Comparison of ENCODE assay signal across 26 cellular contexts in the genomic region with DNA sequence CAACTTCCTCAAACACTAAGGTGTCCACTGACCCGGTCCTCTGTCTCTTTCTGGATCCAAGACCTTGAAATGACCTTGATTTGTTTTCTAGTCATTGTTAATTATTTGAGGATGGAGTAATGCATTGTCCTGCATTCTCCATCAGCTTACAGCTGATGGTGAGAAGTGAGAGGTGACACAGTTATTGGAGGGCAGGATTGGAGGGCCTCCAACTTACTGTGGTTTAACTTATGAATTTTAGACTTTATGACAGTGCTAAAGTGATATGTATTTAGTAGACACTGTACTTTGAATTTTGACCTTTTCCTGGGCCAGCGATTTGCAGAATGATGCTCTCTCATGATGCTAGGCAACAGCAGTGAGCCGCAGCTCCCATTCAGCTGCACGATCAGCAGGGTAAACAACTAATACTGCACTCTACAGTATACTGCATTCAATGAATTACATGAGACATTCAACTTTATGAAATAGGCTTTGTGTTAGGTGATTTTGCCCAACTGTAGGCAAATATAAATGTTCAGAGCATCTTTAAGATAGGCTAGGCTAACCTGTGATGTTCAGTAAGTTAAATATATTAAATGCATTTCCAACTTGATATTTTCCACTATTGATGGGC.
DNase-seq lines count a peak whose midpoint lies in the region; ATAC-seq, FAIRE-seq and TF ChIP-seq lines count a peak whose summit lies in the region.
"Had no signal": no experiment of that assay in that cellular context is flagged by ENCODE, and none has a peak within 500 bp of the region (broad histone marks: within the 10 kb centered on the region; RNA-seq: fewer than 3 reads in every experiment).

No MANE protein-coding gene starts in this region.

- H3K9ac ChIP-seq in mammary epithelial cell (ENCODE audit: insufficient read depth, low read length), result no peak overlapping the region
- H3K9ac ChIP-seq: BLaER1 treated with 17β-estradiol and CSF1 and Interleukin-3, amounts not matched to agents 10 nM and 100 nM had no signal

- H3K27me3 ChIP-seq in mammary epithelial cell (ENCODE audit: insufficient read depth, low read length) (no peaks in the 10 kb centered on the region), small intestine (ENCODE audit: control insufficient read depth in 2 of 2, insufficient read depth in 2 of 2, low read length in 2 of 2) (peaks cover 0 to 1% of the 10 kb centered on the region in 2 donors)
- H3K27me3 ChIP-seq: BLaER1 treated with 17β-estradiol and CSF1 and Interleukin-3, amounts not matched to agents 10 nM and 100 nM had no signal

- H3K27me3 Mint-ChIP-seq in MCF 10A (ENCODE audit: insufficient read depth, unreplicated experiment) (no peaks in the 10 kb centered on the region), glutamatergic neuron (ENCODE audit: unreplicated experiment) (no peaks in the 10 kb centered on the region)
- H3K27me3 Mint-ChIP-seq in activated naive CD8-positive, alpha-beta T cell treated with anti-CD3 and anti-CD28 coated beads for 36 hours, result peaks cover 12% of the 10 kb centered on the region

- intact Hi-C loops in MCF 10A (cut with micrococcal nuclease), result no loop called here
- intact Hi-C loops in mammary epithelial cell (cut with micrococcal nuclease), result no loop called here

- no peaks in the 10 kb centered on the region for H4K20me1 ChIP-seq in mammary epithelial cell (ENCODE audit: insufficient read depth, low read length)
- H4K20me1 ChIP-seq: BLaER1 treated with 17β-estradiol and CSF1 and Interleukin-3, amounts not matched to agents 10 nM and 100 nM had no signal

- DNase-seq in MCF 10A (ENCODE audit: unreplicated experiment), result no peak
- no peak for DNase-seq in mammary epithelial cell
- peak; percentile 29 for DNase-seq in inferior parietal cortex (ENCODE audit: extremely low spot score)
- DNase-seq in small intestine, result peak; percentile 5
- no peak for DNase-seq in activated naive CD8-positive, alpha-beta T cell treated with anti-CD3 and anti-CD28 coated beads for 36 hours
- DNase-seq in NCI-H2029 treated with DMSO at 0.1 percent for 48 hours (lab: John Stamatoyannopoulos, UW), result no peak
- no peak for DNase-seq in glutamatergic neuron
- DNase-seq: ACHN; CD4-positive, alpha-beta memory T cell; DMS153; Kasumi-1; MM.1S; NCI-H1048; NCI-H1436; NCI-H187 treated with DMSO at 0.1 percent for 48 hours; NCI-H2227 treated with DMSO at 0.1 percent for 48 hours; NCI-H510A; PC-9; RPMI8226; SHP77 treated with DMSO at 0.1 percent for 48 hours had no signal

- H3K36me3 ChIP-seq in mammary epithelial cell (ENCODE audit: insufficient read depth, low read length) (no peaks in the 10 kb centered on the region), small intestine (ENCODE audit: control insufficient read depth in 2 of 2, insufficient read depth in 2 of 2, low read length in 2 of 2) (no peaks in the 10 kb centered on the region)
- H3K36me3 ChIP-seq: BLaER1 treated with 17β-estradiol and CSF1 and Interleukin-3, amounts not matched to agents 10 nM and 100 nM had no signal

- BruUV-seq in MCF 10A (replicated peaks; lab: Mats Ljungman, UMichigan) (no TSS peak), mammary epithelial cell (replicated peaks; lab: Mats Ljungman, UMichigan) (no TSS peak)

- dilution Hi-C loops in mammary epithelial cell (cut with HindIII; ENCODE audit: low sequenced_read_pairs), result no loop called here

- POLR2A ChIA-PET in MCF 10A (lab: Yijun Ruan, JAX), result interaction anchor here (0.8 kb wide), 1 partner anchor 75 kb away, joined by 3 read pairs; no protein-coding TSS in a partner anchor

- H3K36me3 Mint-ChIP-seq in MCF 10A (ENCODE audit: insufficient read depth, unreplicated experiment), result no peaks in the 10 kb centered on the region
- no peaks in the 10 kb centered on the region for H3K36me3 Mint-ChIP-seq in activated naive CD8-positive, alpha-beta T cell treated with anti-CD3 and anti-CD28 coated beads for 36 hours
- no peaks in the 10 kb centered on the region for H3K36me3 Mint-ChIP-seq in glutamatergic neuron (ENCODE audit: unreplicated experiment)
- H3K36me3 Mint-ChIP-seq: CD4-positive, alpha-beta memory T cell had no signal

- H3K27ac ChIP-seq in mammary epithelial cell (ENCODE audit: insufficient read depth, low read depth, low read length), result no peak overlapping the region
- H3K27ac ChIP-seq in small intestine (ENCODE audit: low read depth in 1 of 2, low read length in 1 of 2), result no peak overlapping the region
- H3K27ac ChIP-seq: 22Rv1, PC-9, SK-N-MC had no signal

- H3K27ac Mint-ChIP-seq in MCF 10A (ENCODE audit: low read depth, unreplicated experiment) (peak overlapping the region; percentile 17), glutamatergic neuron (ENCODE audit: unreplicated experiment) (no peak overlapping the region)
- H3K27ac Mint-ChIP-seq in activated naive CD8-positive, alpha-beta T cell treated with anti-CD3 and anti-CD28 coated beads for 36 hours, result no peak overlapping the region
- H3K27ac Mint-ChIP-seq: CD4-positive, alpha-beta memory T cell had no signal

- ATAC-seq in HG02852 (IDR thresholded peaks at IDR 0.05; ENCODE audit: unreplicated experiment), result no peak

- WGBS in mammary epithelial cell (ENCODE audit: low coverage, missing lambda C conversion rate), result 83% methylated on average over 4 of the region's 4 CpGs
- 42 to 74% (median 53%) methylated on average over 4 of the region's 4 CpGs for WGBS in small intestine, 3 donors

- H3K4me3 Mint-ChIP-seq in MCF 10A (ENCODE audit: unreplicated experiment) (no peak overlapping the region), glutamatergic neuron (ENCODE audit: unreplicated experiment) (no peak overlapping the region)
- H3K4me3 Mint-ChIP-seq in activated naive CD8-positive, alpha-beta T cell treated with anti-CD3 and anti-CD28 coated beads for 36 hours, result no peak overlapping the region
- H3K4me3 Mint-ChIP-seq: CD4-positive, alpha-beta memory T cell had no signal

- H3K4me2 ChIP-seq in mammary epithelial cell (ENCODE audit: insufficient read depth, low read depth, low read length), result no peak overlapping the region
- H3K4me2 ChIP-seq: PC-9 had no signal

- H3K9me3 Mint-ChIP-seq in MCF 10A (ENCODE audit: unreplicated experiment) (peaks cover 7% of the 10 kb centered on the region), glutamatergic neuron (ENCODE audit: unreplicated experiment) (no peaks in the 10 kb centered on the region)
- H3K9me3 Mint-ChIP-seq in activated naive CD8-positive, alpha-beta T cell treated with anti-CD3 and anti-CD28 coated beads for 36 hours, result no peaks in the 10 kb centered on the region
- H3K9me3 Mint-ChIP-seq: CD4-positive, alpha-beta memory T cell had no signal

- peaks cover 12% of the 10 kb centered on the region for H3K4me1 Mint-ChIP-seq in MCF 10A (ENCODE audit: insufficient read depth, unreplicated experiment)
- H3K4me1 Mint-ChIP-seq in activated naive CD8-positive, alpha-beta T cell treated with anti-CD3 and anti-CD28 coated beads for 36 hours, result no peaks in the 10 kb centered on the region
- H3K4me1 Mint-ChIP-seq in glutamatergic neuron (ENCODE audit: low read depth, unreplicated experiment), result no peaks in the 10 kb centered on the region
- H3K4me1 Mint-ChIP-seq: CD4-positive, alpha-beta memory T cell had no signal

- H3K4me1 ChIP-seq in mammary epithelial cell (ENCODE audit: insufficient read depth, low read length) (no peaks in the 10 kb centered on the region), small intestine (ENCODE audit: control insufficient read depth in 2 of 2, insufficient read depth in 1 of 2, low read depth in 1 of 2, low read length in 1 of 2) (no peaks in the 10 kb centered on the region)

- no peak for TF ChIP-seq CTCF in MCF 10A (IDR thresholded peaks at IDR 0.05; ENCODE audit: unreplicated experiment)
- no peak for TF ChIP-seq CTCF in mammary epithelial cell (conservative IDR thresholded peaks at IDR 0.05 in 1 of 2, IDR thresholded peaks at IDR 0.05 in 1 of 2; ENCODE audit: extremely low read depth in 1 of 2, insufficient read depth in 1 of 2, low read depth in 1 of 2, low read length in 2 of 2)
- no peak for TF ChIP-seq CTCF in glutamatergic neuron (IDR thresholded peaks at IDR 0.05; ENCODE audit: partially characterized antibody, unreplicated experiment)

- in situ Hi-C loops in mammary epithelial cell (cut with MboI; ENCODE audit: low sequenced_read_pairs in 2 of 2), result no loop called here

- no peak overlapping the region for H2AFZ ChIP-seq in mammary epithelial cell (ENCODE audit: low read depth, low read length)
- H2AFZ ChIP-seq: PC-9 had no signal

- CTCF ChIA-PET in MCF 10A (lab: Yijun Ruan, JAX) (interaction anchor here (0.8 kb wide), 1 partner anchor 14 kb away, joined by 3 read pairs; no protein-coding TSS in a partner anchor), mammary epithelial cell (lab: Charles Lee; ENCODE audit: low non-redundant PET) (no interaction called here)

- no peaks in the 10 kb centered on the region for H3K79me2 ChIP-seq in mammary epithelial cell (ENCODE audit: insufficient read depth, low read length)

- H3K4me3 ChIP-seq in mammary epithelial cell (replicated peaks in 1 of 3; ENCODE audit: insufficient read depth in 1 of 3, low read depth in 2 of 3, low read length in 3 of 3), result no peak overlapping the region
- no peak overlapping the region for H3K4me3 ChIP-seq in small intestine (ENCODE audit: low read depth in 1 of 2, low read length in 2 of 2)
- H3K4me3 ChIP-seq: BLaER1 treated with 17β-estradiol and CSF1 and Interleukin-3, amounts not matched to agents 10 nM and 100 nM; PC-9; SK-N-MC had no signal

- H3K9me3 ChIP-seq in mammary epithelial cell (replicated peaks; ENCODE audit: insufficient read depth, low read length) (no peaks in the 10 kb centered on the region), small intestine (ENCODE audit: control insufficient read depth, low read depth) (no peaks in the 10 kb centered on the region)
- H3K9me3 ChIP-seq: BLaER1 treated with 17β-estradiol and CSF1 and Interleukin-3, amounts not matched to agents 10 nM and 100 nM had no signal

- FAIRE-seq in small intestine (lab: Jason Lieb, UNC), result no peak
- FAIRE-seq: G401.6, GM18507 had no signal

Comparison
In these comparisons a context has a peak if more than half of its experiments do, and no peak if none do; other contexts are left out.
1. DNase-seq: peak in inferior parietal cortex (single experiment) and small intestine (single experiment); none in MCF 10A (single experiment), mammary epithelial cell (single experiment), activated naive CD8-positive, alpha-beta T cell treated with anti-CD3 and anti-CD28 coated beads for 36 hours (single experiment), NCI-H2029 treated with DMSO at 0.1 percent for 48 hours (single experiment) and glutamatergic neuron (single experiment).